8 cellular contexts compared by ENCODE assay signal in genomic region chr6:149482542-149483261, GRCh38. TPM values are rescaled to one million over a fixed set of nuclear protein-coding genes. Genes with fewer than 3 reads are reported as not detected.
DNase-seq lines count a peak whose midpoint lies in the region; ATAC-seq and TF ChIP-seq lines count a peak whose summit lies in the region.

No MANE protein-coding gene starts in this region.

- no peaks in the 10 kb centered on the region for H3K9me3 ChIP-seq in SU-DHL-6 (ENCODE audit: insufficient read depth, low read length)
- H3K9me3 ChIP-seq in gastrocnemius medialis, result no peaks in the 10 kb centered on the region

- H3K79me2 ChIP-seq in SU-DHL-6 (ENCODE audit: insufficient read depth, low read length), result peaks cover 52% of the 10 kb centered on the region

- H3F3A ChIP-seq in SU-DHL-6 (ENCODE audit: insufficient read depth), result peaks cover 48% of the 10 kb centered on the region

- peaks cover 18 to 26% of the 10 kb centered on the region in 2 donors for H3K4me1 ChIP-seq in gastrocnemius medialis

- no peaks in the 10 kb centered on the region for H4K20me1 ChIP-seq in SU-DHL-6 (ENCODE audit: low read depth, low read length)

- H3K4me3 Mint-ChIP-seq in endothelial cell (ENCODE audit: unreplicated experiment), result no peak overlapping the region

- H3K4me3 ChIP-seq in SU-DHL-6 (ENCODE audit: insufficient read depth, low read length, poor library complexity, severe bottlenecking), result peak overlapping the region; percentile 69
- H3K4me3 ChIP-seq in gastrocnemius medialis, result peak overlapping the region; percentile 42 to 51 (median 46)

- no peaks in the 10 kb centered on the region for H3K27me3 ChIP-seq in SU-DHL-6 (ENCODE audit: low read length)
- no peaks in the 10 kb centered on the region for H3K27me3 ChIP-seq in gastrocnemius medialis

- H3K27me3 Mint-ChIP-seq in endothelial cell (ENCODE audit: unreplicated experiment), result peaks cover 6% of the 10 kb centered on the region

- DNase-seq in endothelial cell (ENCODE audit: low spot score), result no peak
- no peak for DNase-seq in gastrocnemius medialis
- DNase-seq in activated CD4-positive, CD25-positive, alpha-beta regulatory T cell (lab: John Stamatoyannopoulos, UW), result no peak
- DNase-seq in inferior parietal cortex (ENCODE audit: extremely low spot score), result no peak

- ATAC-seq in GM18505 (IDR thresholded peaks at IDR 0.05; ENCODE audit: unreplicated experiment) (no peak), gastrocnemius medialis (no peak), HG03139 (IDR thresholded peaks at IDR 0.05; ENCODE audit: unreplicated experiment) (no peak), GM21515 (IDR thresholded peaks at IDR 0.05; ENCODE audit: unreplicated experiment) (no peak)

- H3K9me3 Mint-ChIP-seq in endothelial cell (ENCODE audit: unreplicated experiment), result no peaks in the 10 kb centered on the region

- peak overlapping the region; percentile 67 for H3K9ac ChIP-seq in SU-DHL-6 (ENCODE audit: low read length)

- TF ChIP-seq POLR2A in GM18505 (IDR thresholded peaks at IDR 0.05; ENCODE audit: borderline replicate concordance, extremely low read depth, insufficient read depth, insufficient read length) (peak; percentile 47), gastrocnemius medialis (IDR thresholded peaks at IDR 0.05) (no peak)

- no peaks in the 10 kb centered on the region for H3K36me3 ChIP-seq in SU-DHL-6 (ENCODE audit: low read length)
- H3K36me3 ChIP-seq in gastrocnemius medialis, result no peaks in the 10 kb centered on the region

- in situ Hi-C loops in gastrocnemius medialis (cut with MboI; ENCODE audit: low sequenced_read_pairs in 4 of 4), result no loop called here

- TF ChIP-seq CTCF in SU-DHL-6 (IDR thresholded peaks at IDR 0.05; ENCODE audit: insufficient read depth, low read length, poor library complexity, severe bottlenecking) (no peak), endothelial cell (IDR thresholded peaks at IDR 0.05; ENCODE audit: unreplicated experiment) (no peak), gastrocnemius medialis (IDR thresholded peaks at IDR 0.05 in 4 of 5, conservative IDR thresholded peaks at IDR 0.05 in 1 of 5) (no peak)

- H3K4me2 ChIP-seq in SU-DHL-6 (ENCODE audit: low read depth, low read length, poor library complexity, severe bottlenecking), result peak overlapping the region; percentile 99

- H2AFZ ChIP-seq in SU-DHL-6 (ENCODE audit: low read depth, low read length, severe bottlenecking), result peak overlapping the region; percentile 45

- H3K27ac Mint-ChIP-seq in endothelial cell (ENCODE audit: unreplicated experiment), result peak overlapping the region; percentile 90

- H3K36me3 Mint-ChIP-seq in endothelial cell (ENCODE audit: low read depth, unreplicated experiment), result no peaks in the 10 kb centered on the region

- H3K27ac ChIP-seq in SU-DHL-6 (ENCODE audit: low read depth, low read length) (peak overlapping the region; percentile 98), gastrocnemius medialis (peak overlapping the region; percentile 66 to 77 (median 72))

- peaks cover 37% of the 10 kb centered on the region for H3K4me1 Mint-ChIP-seq in endothelial cell (ENCODE audit: unreplicated experiment)

- no peaks in the 10 kb centered on the region for H3K9me2 ChIP-seq in SU-DHL-6 (replicated peaks; ENCODE audit: insufficient read depth, low read length)

- intact Hi-C loops in gastrocnemius medialis (cut with DNase I; ENCODE audit: low total_unique reads), result no loop called here

RNA-seq across cellular contexts. Expression of gene ZC3H12D, which starts 2.1 kb away (rescaled TPM):
- total RNA-seq in endothelial cell (ENCODE audit: unreplicated experiment) (0.72 TPM), gastrocnemius medialis (under 1 TPM in 3 of 4 donors, not detected in 1; 0.03 to 0.36 (median 0.24) TPM)
